ENCODE assay signal across 9 cellular contexts in the genomic region with DNA sequence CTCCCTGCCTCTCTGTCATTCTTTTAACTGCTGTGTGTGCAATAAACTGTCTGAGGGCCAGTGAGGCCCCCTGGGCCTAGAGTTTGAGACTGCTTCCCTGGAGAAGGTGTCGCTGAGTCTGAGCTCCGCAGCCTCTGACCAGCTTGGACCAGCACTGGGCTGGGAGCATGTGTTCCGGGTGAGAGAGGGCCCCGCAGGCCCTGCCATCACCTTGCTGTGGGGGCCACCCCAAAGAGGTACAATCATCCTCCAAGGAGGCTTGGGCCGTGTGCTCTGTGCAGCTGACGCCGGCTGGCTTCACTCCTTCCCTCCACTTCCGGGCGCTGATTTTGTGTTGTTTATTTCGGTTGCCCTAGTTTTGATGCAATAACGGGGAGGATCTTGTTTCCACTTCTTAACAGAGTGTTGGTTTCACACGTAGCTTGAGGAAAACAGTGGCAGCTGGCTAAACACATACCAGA.
DNase-seq lines count a peak whose midpoint lies in the region; ATAC-seq lines count a peak whose summit lies in the region.
"Had no signal": no experiment of that assay in that cellular context is flagged by ENCODE, and none has a peak within 500 bp of the region (broad histone marks: within the 10 kb centered on the region; RNA-seq: fewer than 3 reads in every experiment).

No MANE protein-coding gene starts in this region.

- no peak overlapping the region for H3K4me3 Mint-ChIP-seq in T-cell
- H3K4me3 Mint-ChIP-seq in stimulated activated naive CD8-positive, alpha-beta T cell treated with anti-CD3 and anti-CD28 coated beads, Interleukin-15, amount 100 ng/mL, for 72 hours = no peak overlapping the region
- H3K4me3 Mint-ChIP-seq: stimulated activated naive CD8-positive, alpha-beta T cell treated with anti-CD3 and anti-CD28 coated beads, Interleukin-15, Interleukin-2, amounts not matched to agents 100 ng/mL and 50 ng/mL, for 24 hours; T-helper 17 cell had no signal

- peak overlapping the region; percentile 61 to 76 for H3K27ac Mint-ChIP-seq in T-cell
- no peak overlapping the region for H3K27ac Mint-ChIP-seq in stimulated activated naive CD8-positive, alpha-beta T cell treated with anti-CD3 and anti-CD28 coated beads, Interleukin-15, amount 100 ng/mL, for 72 hours
- H3K27ac Mint-ChIP-seq: stimulated activated naive CD8-positive, alpha-beta T cell treated with anti-CD3 and anti-CD28 coated beads, Interleukin-15, Interleukin-2, amounts not matched to agents 100 ng/mL and 50 ng/mL, for 24 hours; T-helper 17 cell had no signal

- H3K9me3 Mint-ChIP-seq in T-cell = peaks cover 0 to 5% (median 4%) of the 10 kb centered on the region in 3 donors
- H3K9me3 Mint-ChIP-seq in stimulated activated naive CD8-positive, alpha-beta T cell treated with anti-CD3 and anti-CD28 coated beads, Interleukin-15, amount 100 ng/mL, for 72 hours = peaks cover 0 to 13% of the 10 kb centered on the region in 2 donors
- H3K9me3 Mint-ChIP-seq: stimulated activated naive CD8-positive, alpha-beta T cell treated with anti-CD3 and anti-CD28 coated beads, Interleukin-15, Interleukin-2, amounts not matched to agents 100 ng/mL and 50 ng/mL, for 24 hours had no signal

- peaks cover 0 to 3% of the 10 kb centered on the region in 2 donors for H3K27me3 Mint-ChIP-seq in T-cell
- H3K27me3 Mint-ChIP-seq in stimulated activated naive CD8-positive, alpha-beta T cell treated with anti-CD3 and anti-CD28 coated beads, Interleukin-15, amount 100 ng/mL, for 72 hours = peaks cover 33% of the 10 kb centered on the region
- H3K27me3 Mint-ChIP-seq: T-helper 17 cell had no signal

- peaks cover 0 to 6% (median 0%) of the 10 kb centered on the region in 3 donors for H3K4me1 Mint-ChIP-seq in T-cell
- no peaks in the 10 kb centered on the region for H3K4me1 Mint-ChIP-seq in stimulated activated naive CD8-positive, alpha-beta T cell treated with anti-CD3 and anti-CD28 coated beads, Interleukin-15, amount 100 ng/mL, for 72 hours
- H3K4me1 Mint-ChIP-seq: T-helper 17 cell had no signal

- POLR2A ChIA-PET in T-cell (lab: Charles Lee) = no interaction called here

- no peaks in the 10 kb centered on the region for H3K36me3 Mint-ChIP-seq in T-cell

- peak in 2 of 4 experiments; percentile 32 to 40 for ATAC-seq in T-cell (replicated peaks in 1 of 4)
- no peak for ATAC-seq in HG03159 (IDR thresholded peaks at IDR 0.05; ENCODE audit: unreplicated experiment)
- ATAC-seq in stimulated activated naive CD8-positive, alpha-beta T cell treated with anti-CD3 and anti-CD28 coated beads, Interleukin-15, amount 100 ng/mL, for 72 hours = no peak
- ATAC-seq: T-helper 17 cell had no signal

- CTCF ChIA-PET in T-cell (lab: Charles Lee) = interaction anchor here in 1 of 2 donors (0.7 kb wide), 1 partner anchor 129 kb away, joined by 3 read pairs; no protein-coding TSS in a partner anchor

- peak; percentile 39 for DNase-seq in NCI-H2029 treated with DMSO at 0.1 percent for 48 hours (lab: John Stamatoyannopoulos, UW)
- peak in 23 of 34 experiments; percentile 2 to 52 (median 22) for DNase-seq in T-cell
- DNase-seq in left kidney (ENCODE audit: low read depth, low spot score) = peak; percentile 91
- peak; percentile 36 for DNase-seq in superior temporal gyrus (ENCODE audit: extremely low spot score)
- DNase-seq in OCI-M2 (lab: John Stamatoyannopoulos, UW; ENCODE audit: unreplicated experiment) = no peak
- no peak for DNase-seq in stimulated activated naive CD8-positive, alpha-beta T cell treated with anti-CD3 and anti-CD28 coated beads, Interleukin-15, amount 100 ng/mL, for 72 hours
- DNase-seq: T-helper 17 cell had no signal

Comparison
In these comparisons a context has a peak if more than half of its experiments do, and no peak if none do; other contexts are left out.
1. DNase-seq: peak in NCI-H2029 treated with DMSO at 0.1 percent for 48 hours (single experiment), T-cell (23 of 34), left kidney (single experiment) and superior temporal gyrus (single experiment); none in OCI-M2 (single experiment) and stimulated activated naive CD8-positive, alpha-beta T cell treated with anti-CD3 and anti-CD28 coated beads, Interleukin-15, amount 100 ng/mL, for 72 hours (0 of 2).
2. H3K27ac Mint-ChIP-seq: peak in T-cell (2 of 2); none in stimulated activated naive CD8-positive, alpha-beta T cell treated with anti-CD3 and anti-CD28 coated beads, Interleukin-15, amount 100 ng/mL, for 72 hours (0 of 2).